Comparison of ENCODE assay signal across 8 cellular contexts in the genomic region with DNA sequence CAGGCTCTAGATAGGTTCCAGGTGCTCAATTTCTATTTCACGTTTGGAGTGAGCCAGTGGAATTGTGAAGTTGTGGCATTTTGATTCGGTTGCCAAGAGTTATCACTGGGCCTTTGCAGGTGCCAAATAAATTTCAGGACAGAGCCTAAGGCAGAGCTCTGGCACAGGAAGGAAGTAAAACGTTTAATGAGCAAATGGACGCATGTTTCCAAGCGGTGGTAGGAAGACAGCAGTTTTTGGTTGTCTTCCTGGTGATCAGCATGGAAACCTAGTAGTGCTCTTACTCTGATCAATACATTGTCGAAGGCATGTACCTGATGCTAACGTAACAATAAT. TPM values are rescaled to one million over a fixed set of nuclear protein-coding genes. Genes with fewer than 3 reads are reported as not detected.
DNase-seq lines count a peak whose midpoint lies in the region; TF ChIP-seq lines count a peak whose summit lies in the region.

No MANE protein-coding gene starts in this region.

- H3K27me3 Mint-ChIP-seq in T-helper 2 cell treated with Interferon-gamma antibody and Interleukin-4, amounts not matched to agents 5 μg/mL and 100 μg/mL, for 36 hours (ENCODE audit: low read depth): no peaks in the 10 kb centered on the region

- H3K9me3 ChIP-seq in thymus (ENCODE audit: control insufficient read depth): no peaks in the 10 kb centered on the region

- H3K9me3 Mint-ChIP-seq in T-helper 2 cell treated with Interferon-gamma antibody and Interleukin-4, amounts not matched to agents 5 μg/mL and 100 μg/mL, for 36 hours: no peaks in the 10 kb centered on the region

- H3K4me1 ChIP-seq in thymus (ENCODE audit: control insufficient read depth, insufficient read depth, low read length): peaks cover 29% of the 10 kb centered on the region

- H3K4me3 ChIP-seq in kidney epithelial cell (ENCODE audit: low read depth, low read length): peak overlapping the region; percentile 45
- H3K4me3 ChIP-seq in thymus (ENCODE audit: low read length): peak overlapping the region; percentile 71

- WGBS in adipose tissue, 3 donors: 24 to 33% (median 30%) methylated on average over 7 of the region's 7 CpGs
- WGBS in thymus: 29% methylated on average over 7 of the region's 7 CpGs

- no peaks in the 10 kb centered on the region for H3K27me3 ChIP-seq in kidney epithelial cell (ENCODE audit: control insufficient read depth, insufficient read depth, low read length)
- H3K27me3 ChIP-seq in thymus (ENCODE audit: control insufficient read depth, insufficient read depth): no peaks in the 10 kb centered on the region

- H3K4me1 Mint-ChIP-seq in T-helper 2 cell treated with Interferon-gamma antibody and Interleukin-4, amounts not matched to agents 5 μg/mL and 100 μg/mL, for 36 hours (ENCODE audit: low read depth): peaks cover 63% of the 10 kb centered on the region

- DNase-seq in T-helper 2 cell treated with Interferon-gamma antibody and Interleukin-4, amounts not matched to agents 5 μg/mL and 100 μg/mL, for 36 hours (ENCODE audit: low spot score): no peak
- DNase-seq in T-helper 2 cell: no peak
- DNase-seq in kidney epithelial cell (ENCODE audit: low read depth): no peak
- DNase-seq in T-helper 9 cell: no peak
- DNase-seq in amygdala (lab: John Stamatoyannopoulos, UW): no peak
- no peak for DNase-seq in DMS53 treated with DMSO at 0.1 percent for 48 hours (lab: John Stamatoyannopoulos, UW; ENCODE audit: unreplicated experiment)

- TF ChIP-seq CTCF in kidney epithelial cell (IDR thresholded peaks at IDR 0.05; ENCODE audit: insufficient read depth, low read length, poor library complexity, severe bottlenecking): no peak

- H3K4me3 Mint-ChIP-seq in T-helper 2 cell treated with Interferon-gamma antibody and Interleukin-4, amounts not matched to agents 5 μg/mL and 100 μg/mL, for 36 hours: peak overlapping the region; percentile 92

- peaks cover 38% of the 10 kb centered on the region for H3K36me3 Mint-ChIP-seq in T-helper 2 cell treated with Interferon-gamma antibody and Interleukin-4, amounts not matched to agents 5 μg/mL and 100 μg/mL, for 36 hours (ENCODE audit: low read depth)

- H3K36me3 ChIP-seq in kidney epithelial cell (ENCODE audit: control insufficient read depth, insufficient read depth, low read length) (no peaks in the 10 kb centered on the region), thymus (ENCODE audit: control insufficient read depth, insufficient read depth) (no peaks in the 10 kb centered on the region)

- H3K27ac ChIP-seq in adipose tissue (ENCODE audit: low read depth, low read length) (peak overlapping the region; percentile 38), thymus (ENCODE audit: low read depth) (peak overlapping the region; percentile 92)

- H3K27ac Mint-ChIP-seq in T-helper 2 cell treated with Interferon-gamma antibody and Interleukin-4, amounts not matched to agents 5 μg/mL and 100 μg/mL, for 36 hours: peak overlapping the region; percentile 96

RNA-seq across cellular contexts. Expression of a gene that starts 0.5 kb away (rescaled TPM):
- 1 to 10 TPM; 3.6 to 9.7 (median 4.3) TPM for polyA plus RNA-seq in adipose tissue
- 7.2 and 10.0 TPM in 2 replicates for total RNA-seq in kidney epithelial cell
- polyA plus RNA-seq in thymus: 73.7 TPM

RNA-seq across cellular contexts. Expression of a gene that starts 29.3 kb away (rescaled TPM):
- polyA plus RNA-seq in adipose tissue: 10 to 100 TPM; 18.3 to 36.0 (median 18.6) TPM
- 63.9 and 68.1 TPM in 2 replicates for total RNA-seq in kidney epithelial cell
- 95.9 TPM for polyA plus RNA-seq in thymus
